1 cellular context compared by ENCODE assay signal in genomic region chr22:30802202-30803166, GRCh38.
TF ChIP-seq lines count a peak whose summit lies in the region.

No MANE protein-coding gene starts in this region.

TF ChIP-seq in HEK293, 187 proteins besides CTCF, POLR2A, EP300 and RAD21 (continued from another document and continues in another):
- TF ChIP-seq ZNF248 (tag by site-specific recombination; IDR thresholded peaks at IDR 0.05) (no peak), ZNF26 (tag by site-specific recombination; IDR thresholded peaks at IDR 0.05) (no peak), TSHZ1 (tag by site-specific recombination; IDR thresholded peaks at IDR 0.05; ENCODE audit: borderline replicate concordance) (no peak), ZFP3 (tag by site-specific recombination; IDR thresholded peaks at IDR 0.05; ENCODE audit: low read depth) (no peak), ZNF791 (tag by site-specific recombination; IDR thresholded peaks at IDR 0.05) (no peak), TRIM28 (IDR thresholded peaks at IDR 0.05; ENCODE audit: borderline replicate concordance, low read length) (no peak), ZNF610 (tag by site-specific recombination; IDR thresholded peaks at IDR 0.05; ENCODE audit: borderline replicate concordance) (no peak), BCL11A (tag by site-specific recombination; IDR thresholded peaks at IDR 0.05; ENCODE audit: low read depth) (no peak), HOXC10 (CRISPR knock-in tag; IDR thresholded peaks at IDR 0.05) (peak; percentile 98), ZNF211 (tag by site-specific recombination; IDR thresholded peaks at IDR 0.05; ENCODE audit: low read depth) (no peak), BCL11B (tag by site-specific recombination; IDR thresholded peaks at IDR 0.05; ENCODE audit: low read depth) (no peak), ZEB2 (tag by site-specific recombination; IDR thresholded peaks at IDR 0.05) (peak; percentile 59), ZNF132 (tag by site-specific recombination; IDR thresholded peaks at IDR 0.05; ENCODE audit: borderline replicate concordance) (no peak), ZNF202 (tag by site-specific recombination; IDR thresholded peaks at IDR 0.05; ENCODE audit: borderline replicate concordance) (no peak), ZNF558 (tag by site-specific recombination; IDR thresholded peaks at IDR 0.05) (no peak), ZNF513 (tag by site-specific recombination; IDR thresholded peaks at IDR 0.05) (no peak), ZNF555 (tag by site-specific recombination; conservative IDR thresholded peaks at IDR 0.05) (no peak), ZNF23 (tag by site-specific recombination; IDR thresholded peaks at IDR 0.05; ENCODE audit: borderline replicate concordance) (no peak), ZNF48 (tag by site-specific recombination; IDR thresholded peaks at IDR 0.05) (no peak), ZNF174 (tag by site-specific recombination; IDR thresholded peaks at IDR 0.05) (no peak), ZNF645 (tag by site-specific recombination; IDR thresholded peaks at IDR 0.05) (no peak), ZNF398 (tag by site-specific recombination; IDR thresholded peaks at IDR 0.05) (no peak), ZNF10 (tag by site-specific recombination; IDR thresholded peaks at IDR 0.05) (no peak), FEZF1 (tag by site-specific recombination; IDR thresholded peaks at IDR 0.05) (no peak), ZNF114 (tag by site-specific recombination; IDR thresholded peaks at IDR 0.05) (no peak), MYNN (tag by site-specific recombination; IDR thresholded peaks at IDR 0.05; ENCODE audit: borderline replicate concordance) (no peak), GLI4 (tag by site-specific recombination; IDR thresholded peaks at IDR 0.05) (no peak), ZNF776 (tag by site-specific recombination; IDR thresholded peaks at IDR 0.05; ENCODE audit: borderline replicate concordance) (no peak), INSM2 (tag by site-specific recombination; IDR thresholded peaks at IDR 0.05) (no peak), ZBTB49 (tag by site-specific recombination; IDR thresholded peaks at IDR 0.05; ENCODE audit: low read depth) (no peak), SCRT1 (tag by site-specific recombination; IDR thresholded peaks at IDR 0.05; ENCODE audit: borderline replicate concordance) (no peak), ZNF561 (tag by site-specific recombination; IDR thresholded peaks at IDR 0.05; ENCODE audit: borderline replicate concordance) (peak; percentile 92; the same call in 1 of the 2 replicates), ZNF214 (tag by site-specific recombination; IDR thresholded peaks at IDR 0.05; ENCODE audit: borderline replicate concordance) (no peak), REPIN1 (tag by site-specific recombination; IDR thresholded peaks at IDR 0.05; ENCODE audit: low read depth) (no peak), YY2 (tag by site-specific recombination; IDR thresholded peaks at IDR 0.05) (no peak), ZBTB8A (tag by site-specific recombination; IDR thresholded peaks at IDR 0.05) (peak; percentile 99), ATF2 (tag by site-specific recombination; IDR thresholded peaks at IDR 0.05; ENCODE audit: low read depth) (no peak), ZNF292 (tag by site-specific recombination; IDR thresholded peaks at IDR 0.05; ENCODE audit: borderline replicate concordance, low read depth) (no peak), ZNF184 (tag by site-specific recombination; IDR thresholded peaks at IDR 0.05) (no peak), ZNF157 (tag by site-specific recombination; IDR thresholded peaks at IDR 0.05) (no peak), GLI2 (tag by site-specific recombination; IDR thresholded peaks at IDR 0.05; ENCODE audit: borderline replicate concordance, low read depth) (no peak), REST (tag by site-specific recombination; IDR thresholded peaks at IDR 0.05) (peak; percentile 99), ZNF777 (tag by site-specific recombination; IDR thresholded peaks at IDR 0.05; ENCODE audit: borderline replicate concordance) (no peak)
